ENCODE assay signal across 9 cellular contexts in the genomic region with DNA sequence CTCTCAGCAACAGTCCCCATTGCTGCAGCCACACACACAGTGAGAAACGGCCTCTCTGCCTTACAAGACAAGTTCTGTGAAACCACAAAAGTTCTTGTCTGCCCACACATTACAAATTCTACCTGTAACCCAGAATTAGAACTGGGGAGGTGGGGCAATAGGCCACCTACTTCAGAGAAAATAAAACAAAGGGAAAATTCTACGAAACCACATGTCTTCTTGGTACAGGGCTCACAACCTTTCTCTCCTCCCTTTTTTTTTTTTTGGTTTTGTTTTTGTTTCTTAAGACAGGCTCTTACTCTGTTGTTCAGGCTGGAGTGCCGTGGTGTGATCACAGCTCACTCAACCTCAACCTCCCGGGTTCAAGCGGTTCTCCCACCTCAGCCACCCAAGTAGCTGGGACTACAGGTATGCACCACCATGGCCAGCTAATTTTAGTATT. TPM values are rescaled to one million over a fixed set of nuclear protein-coding genes. Genes with fewer than 3 reads are reported as not detected.
DNase-seq lines count a peak whose midpoint lies in the region; ATAC-seq and TF ChIP-seq lines count a peak whose summit lies in the region.
"Had no signal": no experiment of that assay in that cellular context is flagged by ENCODE, and none has a peak within 500 bp of the region (broad histone marks: within the 10 kb centered on the region; RNA-seq: fewer than 3 reads in every experiment).

No MANE protein-coding gene starts in this region.

- TF ChIP-seq EP300 in suprapubic skin (IDR thresholded peaks at IDR 0.05): no peak

- H3K36me3 Mint-ChIP-seq in central memory CD8-positive, alpha-beta T cell (ENCODE audit: insufficient read depth): no peaks in the 10 kb centered on the region

- peak overlapping the region; percentile 47 for H3K4me2 ChIP-seq in MM.1S (ENCODE audit: low read depth, low read length)

- H3K27me3 ChIP-seq in MM.1S (replicated peaks; ENCODE audit: insufficient read depth, low read length) (no peaks in the 10 kb centered on the region), suprapubic skin (no peaks in the 10 kb centered on the region)

- no peaks in the 10 kb centered on the region for H3K79me2 ChIP-seq in MM.1S (ENCODE audit: low read length)

- H3K4me1 ChIP-seq in MM.1S (ENCODE audit: low read length): peaks cover 13% of the 10 kb centered on the region; the same call in 1 of the 2 replicates
- no peaks in the 10 kb centered on the region for H3K4me1 ChIP-seq in suprapubic skin

- H3K9me2 ChIP-seq in MM.1S (replicated peaks; ENCODE audit: insufficient read depth, low read length): no peaks in the 10 kb centered on the region

- peak overlapping the region; percentile 90 for H3K27ac Mint-ChIP-seq in central memory CD8-positive, alpha-beta T cell (ENCODE audit: low read depth)

- no peak overlapping the region for H2AFZ ChIP-seq in MM.1S (ENCODE audit: low read length)

- intact Hi-C loops in posterior vena cava (cut with DNase I): no loop called here
- intact Hi-C loops in left cardiac atrium (cut with DNase I): no loop called here

- in situ Hi-C loops in GM13977 (cut with MboI; ENCODE audit: low pct_unique_long_range_greater_than_20kb, low sequenced_read_pairs, unreplicated experiment): no loop called here

- H3K9ac ChIP-seq in MM.1S (ENCODE audit: low read length): no peak overlapping the region

- TF ChIP-seq POLR2A in suprapubic skin (IDR thresholded peaks at IDR 0.05): no peak

- H3K36me3 ChIP-seq in MM.1S (replicated peaks; ENCODE audit: insufficient read depth, low read length): no peaks in the 10 kb centered on the region
- H3K36me3 ChIP-seq in suprapubic skin: no peaks in the 10 kb centered on the region

- peak overlapping the region; percentile 16; the same call in 1 of the 2 replicates for H3K27ac ChIP-seq in MM.1S (ENCODE audit: low read length)
- H3K27ac ChIP-seq in suprapubic skin: no peak overlapping the region

- TF ChIP-seq CTCF in GM13977 (IDR thresholded peaks at IDR 0.05; ENCODE audit: extremely low read depth, insufficient read depth, missing control alignments) (no peak), MM.1S (IDR thresholded peaks at IDR 0.05; ENCODE audit: low read length) (no peak), suprapubic skin (IDR thresholded peaks at IDR 0.05) (no peak)

- WGBS in suprapubic skin: 74% methylated on average over 5 of the region's 5 CpGs

- H3K4me3 ChIP-seq in MM.1S (ENCODE audit: low read length) (no peak overlapping the region), suprapubic skin (no peak overlapping the region)

- peaks cover 9% of the 10 kb centered on the region for H3F3A ChIP-seq in MM.1S (ENCODE audit: insufficient read depth, low read length)

- peaks cover 39% of the 10 kb centered on the region for H3K4me1 Mint-ChIP-seq in central memory CD8-positive, alpha-beta T cell

- H3K9me3 ChIP-seq in MM.1S (replicated peaks; ENCODE audit: insufficient read depth, low read length): no peaks in the 10 kb centered on the region
- no peaks in the 10 kb centered on the region for H3K9me3 ChIP-seq in suprapubic skin

- ATAC-seq in GM21723 (IDR thresholded peaks at IDR 0.05; ENCODE audit: unreplicated experiment) (peak; percentile 94), left cardiac atrium (no peak)
- ATAC-seq in central memory CD8-positive, alpha-beta T cell (replicated peaks; ENCODE audit: extremely low read depth, poor library complexity, severe bottlenecking): peak; percentile 90
- ATAC-seq: right cardiac atrium had no signal

- no peaks in the 10 kb centered on the region for H3K9me3 Mint-ChIP-seq in central memory CD8-positive, alpha-beta T cell

- H4K20me1 ChIP-seq in MM.1S (ENCODE audit: insufficient read depth, low read length): no peaks in the 10 kb centered on the region

- no peaks in the 10 kb centered on the region for H3K27me3 Mint-ChIP-seq in central memory CD8-positive, alpha-beta T cell

- DNase-seq in GM13977 (ENCODE audit: low spot score) (peak; percentile 68), MM.1S (peak; percentile 86), NCI-H2227 (lab: John Stamatoyannopoulos, UW; ENCODE audit: unreplicated experiment) (no peak), posterior vena cava (ENCODE audit: low spot score) (no peak), left cardiac atrium (no peak), suprapubic skin (ENCODE audit: low spot score in 2 of 2) (no peak)
- DNase-seq in central memory CD8-positive, alpha-beta T cell (ENCODE audit: low spot score in 2 of 2): peak in 1 of 2 donors; percentile 30
- DNase-seq: right cardiac atrium had no signal

- peak overlapping the region; percentile 24 for H3K4me3 Mint-ChIP-seq in central memory CD8-positive, alpha-beta T cell

RNA-seq across cellular contexts. Expression of a gene that starts 30.2 kb away (rescaled TPM):
- total RNA-seq in posterior vena cava (not detected), left cardiac atrium (10 to 100 TPM; 22.1 to 29.9 TPM), suprapubic skin (10 to 100 TPM; 13.9 to 25.1 (median 17.7) TPM)

Comparison
In these comparisons a context has a peak if more than half of its experiments do, and no peak if none do; other contexts are left out.
1. DNase-seq: peak in GM13977 (single experiment) and MM.1S (single experiment); none in NCI-H2227 (single experiment), posterior vena cava (single experiment), left cardiac atrium (single experiment) and suprapubic skin (0 of 2).
2. ATAC-seq: peak in GM21723 (single experiment) and central memory CD8-positive, alpha-beta T cell (single experiment); none in left cardiac atrium (0 of 2).
3. RNA of a gene that starts 30.2 kb away (total RNA-seq): 22.1 to 29.9 TPM in left cardiac atrium and 13.9 to 25.1 TPM in suprapubic skin; not detected in posterior vena cava; every median in the first group is over 10 times any median in the second.